ENCODE assay signal across 1 cellular context in the genomic region with DNA sequence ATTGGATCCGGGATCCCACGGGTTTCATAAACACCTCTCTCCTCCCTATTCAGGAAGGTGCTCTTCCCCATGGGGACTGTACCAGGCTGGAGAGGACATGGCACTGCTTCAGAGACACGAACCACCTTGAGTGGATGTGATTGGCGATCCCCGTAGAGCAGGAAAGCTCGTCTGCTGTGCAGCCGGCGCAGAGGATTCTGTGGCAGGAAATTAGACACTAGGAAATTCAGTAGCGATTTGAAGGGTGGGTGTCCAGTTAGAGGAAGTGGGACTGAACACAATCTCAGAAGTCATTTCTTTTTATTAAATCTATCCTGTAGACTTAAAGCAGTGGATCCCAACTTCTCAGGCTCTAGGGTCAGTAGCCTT.
A peak's percentile ranks its signal among the peaks of the same experiment; 100 is the strongest.
TF ChIP-seq lines count a peak whose summit lies in the region.

No MANE protein-coding gene starts in this region.

TF ChIP-seq in K562, 482 proteins besides CTCF, POLR2A, EP300 and RAD21 (continued from another document):
- TF ChIP-seq, protein P1, sequence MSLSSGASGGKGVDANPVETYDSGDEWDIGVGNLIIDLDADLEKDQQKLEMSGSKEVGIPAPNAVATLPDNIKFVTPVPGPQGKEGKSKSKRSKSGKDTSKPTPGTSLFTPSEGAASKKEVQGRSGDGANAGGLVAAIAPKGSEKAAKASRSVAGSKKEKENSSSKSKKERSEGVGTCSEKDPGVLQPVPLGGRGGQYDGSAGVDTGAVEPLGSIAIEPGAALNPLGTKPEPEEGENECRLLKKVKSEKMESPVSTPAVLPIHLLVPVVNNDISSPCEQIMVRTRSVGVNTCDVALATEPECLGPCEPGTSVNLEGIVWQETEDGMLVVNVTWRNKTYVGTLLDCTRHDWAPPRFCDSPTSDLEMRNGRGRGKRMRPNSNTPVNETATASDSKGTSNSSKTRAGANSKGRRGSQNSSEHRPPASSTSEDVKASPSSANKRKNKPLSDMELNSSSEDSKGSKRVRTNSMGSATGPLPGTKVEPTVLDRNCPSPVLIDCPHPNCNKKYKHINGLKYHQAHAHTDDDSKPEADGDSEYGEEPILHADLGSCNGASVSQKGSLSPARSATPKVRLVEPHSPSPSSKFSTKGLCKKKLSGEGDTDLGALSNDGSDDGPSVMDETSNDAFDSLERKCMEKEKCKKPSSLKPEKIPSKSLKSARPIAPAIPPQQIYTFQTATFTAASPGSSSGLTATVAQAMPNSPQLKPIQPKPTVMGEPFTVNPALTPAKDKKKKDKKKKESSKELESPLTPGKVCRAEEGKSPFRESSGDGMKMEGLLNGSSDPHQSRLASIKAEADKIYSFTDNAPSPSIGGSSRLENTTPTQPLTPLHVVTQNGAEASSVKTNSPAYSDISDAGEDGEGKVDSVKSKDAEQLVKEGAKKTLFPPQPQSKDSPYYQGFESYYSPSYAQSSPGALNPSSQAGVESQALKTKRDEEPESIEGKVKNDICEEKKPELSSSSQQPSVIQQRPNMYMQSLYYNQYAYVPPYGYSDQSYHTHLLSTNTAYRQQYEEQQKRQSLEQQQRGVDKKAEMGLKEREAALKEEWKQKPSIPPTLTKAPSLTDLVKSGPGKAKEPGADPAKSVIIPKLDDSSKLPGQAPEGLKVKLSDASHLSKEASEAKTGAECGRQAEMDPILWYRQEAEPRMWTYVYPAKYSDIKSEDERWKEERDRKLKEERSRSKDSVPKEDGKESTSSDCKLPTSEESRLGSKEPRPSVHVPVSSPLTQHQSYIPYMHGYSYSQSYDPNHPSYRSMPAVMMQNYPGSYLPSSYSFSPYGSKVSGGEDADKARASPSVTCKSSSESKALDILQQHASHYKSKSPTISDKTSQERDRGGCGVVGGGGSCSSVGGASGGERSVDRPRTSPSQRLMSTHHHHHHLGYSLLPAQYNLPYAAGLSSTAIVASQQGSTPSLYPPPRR (CRISPR knock-in tag; IDR thresholded peaks at IDR 0.05; ENCODE audit: borderline replicate concordance): 0 out of 2 replicates have a peak, but pooled peaks have one; percentile 21
- TF ChIP-seq, protein P2, sequence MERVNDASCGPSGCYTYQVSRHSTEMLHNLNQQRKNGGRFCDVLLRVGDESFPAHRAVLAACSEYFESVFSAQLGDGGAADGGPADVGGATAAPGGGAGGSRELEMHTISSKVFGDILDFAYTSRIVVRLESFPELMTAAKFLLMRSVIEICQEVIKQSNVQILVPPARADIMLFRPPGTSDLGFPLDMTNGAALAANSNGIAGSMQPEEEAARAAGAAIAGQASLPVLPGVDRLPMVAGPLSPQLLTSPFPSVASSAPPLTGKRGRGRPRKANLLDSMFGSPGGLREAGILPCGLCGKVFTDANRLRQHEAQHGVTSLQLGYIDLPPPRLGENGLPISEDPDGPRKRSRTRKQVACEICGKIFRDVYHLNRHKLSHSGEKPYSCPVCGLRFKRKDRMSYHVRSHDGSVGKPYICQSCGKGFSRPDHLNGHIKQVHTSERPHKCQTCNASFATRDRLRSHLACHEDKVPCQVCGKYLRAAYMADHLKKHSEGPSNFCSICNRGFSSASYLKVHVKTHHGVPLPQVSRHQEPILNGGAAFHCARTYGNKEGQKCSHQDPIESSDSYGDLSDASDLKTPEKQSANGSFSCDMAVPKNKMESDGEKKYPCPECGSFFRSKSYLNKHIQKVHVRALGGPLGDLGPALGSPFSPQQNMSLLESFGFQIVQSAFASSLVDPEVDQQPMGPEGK (CRISPR knock-in tag; IDR thresholded peaks at IDR 0.05; ENCODE audit: borderline replicate concordance): no peak; the same call in 1 of the 2 replicates
